Comparison of ENCODE assay signal across 8 cellular contexts in genomic region chr16:10743610-10744369, GRCh38. TPM values are rescaled to one million over a fixed set of nuclear protein-coding genes. Genes with fewer than 3 reads are reported as not detected.
DNase-seq lines count a peak whose midpoint lies in the region; ATAC-seq and TF ChIP-seq lines count a peak whose summit lies in the region.

NUBP1 (plus strand) TSS chr16:10743842; CDS start chr16:10743864, 22 bp downstream.

- H3K36me3 Mint-ChIP-seq in GM23338 (ENCODE audit: low read depth), result peaks cover 4% of the 10 kb centered on the region; the same call in 1 of the 3 replicates
- H3K36me3 Mint-ChIP-seq in activated T-helper 2 cell treated with anti-CD3 and anti-CD28 coated beads, Interferon-gamma antibody, Interleukin-2, Interleukin-4, amounts not matched to agents 10 μg/mL and 5 μg/mL and 100 μg/mL, durations not matched to agents 14 hours and 24 hours and 36 hours (ENCODE audit: low read depth), result peaks cover 31% of the 10 kb centered on the region
- no peaks in the 10 kb centered on the region for H3K36me3 Mint-ChIP-seq in natural killer cell

- TF ChIP-seq CTCF in DOHH2 (IDR thresholded peaks at IDR 0.05; ENCODE audit: low read depth, low read length, poor library complexity, severe bottlenecking), result no peak
- TF ChIP-seq CTCF in GM23338 (conservative IDR thresholded peaks at IDR 0.05; ENCODE audit: low read depth in 2 of 2), result no peak
- TF ChIP-seq CTCF in LNCaP clone FGC (IDR thresholded peaks at IDR 0.05; ENCODE audit: control insufficient read depth, extremely low read depth, insufficient read depth), result no peak
- no peak for TF ChIP-seq CTCF in RWPE1 (conservative IDR thresholded peaks at IDR 0.05; ENCODE audit: low read depth)
- no peak for TF ChIP-seq CTCF in fibroblast of mammary gland (conservative IDR thresholded peaks at IDR 0.05; ENCODE audit: control insufficient read depth, insufficient read depth, low read depth, low read length)
- no peak for TF ChIP-seq CTCF in natural killer cell (IDR thresholded peaks at IDR 0.05)

- H3K27me3 ChIP-seq in DOHH2 (ENCODE audit: control insufficient read depth, low read length), result no peaks in the 10 kb centered on the region
- no peaks in the 10 kb centered on the region for H3K27me3 ChIP-seq in GM23338 (ENCODE audit: insufficient read depth)

- H3K36me3 ChIP-seq in DOHH2 (ENCODE audit: control insufficient read depth, low read length) (peaks cover 35% of the 10 kb centered on the region), GM23338 (ENCODE audit: insufficient read depth) (no peaks in the 10 kb centered on the region)

- H3K4me1 Mint-ChIP-seq in GM23338 (peaks cover 12% of the 10 kb centered on the region; the same call in 2 of the 3 replicates), natural killer cell (peaks cover 16 to 36% of the 10 kb centered on the region in 2 donors)
- H3K4me1 Mint-ChIP-seq in activated T-helper 2 cell treated with anti-CD3 and anti-CD28 coated beads, Interferon-gamma antibody, Interleukin-2, Interleukin-4, amounts not matched to agents 10 μg/mL and 5 μg/mL and 100 μg/mL, durations not matched to agents 14 hours and 24 hours and 36 hours (ENCODE audit: low read depth), result peaks cover 44% of the 10 kb centered on the region

- H3K4me2 ChIP-seq in DOHH2 (ENCODE audit: low read length), result peak within 1 kb of the TSS; percentile 94
- peak within 1 kb of the TSS; percentile 83 for H3K4me2 ChIP-seq in GM23338

- H2AFZ ChIP-seq in GM23338, result peak within 1 kb of the TSS; percentile 49

- H3K79me2 ChIP-seq in DOHH2 (ENCODE audit: control insufficient read depth, low read length) (peaks cover 22% of the 10 kb centered on the region), GM23338 (replicated peaks; ENCODE audit: insufficient read depth) (no peaks in the 10 kb centered on the region)

- peaks cover 47% of the 10 kb centered on the region for H3K4me1 ChIP-seq in DOHH2 (ENCODE audit: control insufficient read depth, low read length)
- H3K4me1 ChIP-seq in GM23338 (ENCODE audit: insufficient read depth), result no peaks in the 10 kb centered on the region

- peak within 1 kb of the TSS; percentile 75 for H3K27ac ChIP-seq in DOHH2 (ENCODE audit: low read depth, low read length)
- peak within 1 kb of the TSS; percentile 82 for H3K27ac ChIP-seq in GM23338 (ENCODE audit: low read depth)
- H3K27ac ChIP-seq in RWPE1, result peak within 1 kb of the TSS; percentile 90

- CTCF ChIA-PET in RWPE1 (lab: Yijun Ruan, JAX), result interaction anchor here (0.6 to 1.1 kb wide), 7 partner anchors 115 to 488 kb away, joined by 3 to 9 read pairs (median 3); partner anchors contain the start of gene EMP2

- DNase-seq in GM23338 (ENCODE audit: low spot score), result peak; percentile 97
- peak; percentile 91 for DNase-seq in LNCaP clone FGC (ENCODE audit: low read depth)
- DNase-seq in RWPE1 (ENCODE audit: low spot score), result peak; percentile 98
- DNase-seq in activated T-helper 2 cell treated with anti-CD3 and anti-CD28 coated beads, Interferon-gamma antibody, Interleukin-2, Interleukin-4, amounts not matched to agents 10 μg/mL and 5 μg/mL and 100 μg/mL, durations not matched to agents 14 hours and 24 hours and 36 hours (ENCODE audit: low spot score), result peak; percentile 96
- peak; percentile 97 for DNase-seq in fibroblast of mammary gland (ENCODE audit: low read depth)
- peak; percentile 99 for DNase-seq in natural killer cell
- DNase-seq in stimulated activated naive CD4-positive, alpha-beta T cell treated with Interleukin-2 at 50 U/mL for 16 hours (lab: John Stamatoyannopoulos, UW), result peak; percentile 98

- POLR2A ChIA-PET in RWPE1 (lab: Yijun Ruan, JAX; ENCODE audit: low non-redundant PET), result interaction anchor here (0.5 to 0.6 kb wide), 2 partner anchors 134 to 418 kb away, joined by 3 read pairs; no protein-coding TSS in a partner anchor

- H3K4me3 ChIP-seq in DOHH2 (ENCODE audit: low read length), result peak within 1 kb of the TSS; percentile 91
- H3K4me3 ChIP-seq in GM23338, result peak within 1 kb of the TSS; percentile 58
- peak within 1 kb of the TSS; percentile 69 for H3K4me3 ChIP-seq in LNCaP clone FGC (ENCODE audit: low read depth, low read length)
- H3K4me3 ChIP-seq in fibroblast of mammary gland (ENCODE audit: control insufficient read depth, low read depth, low read length), result peak within 1 kb of the TSS; percentile 71

- peak within 1 kb of the TSS; percentile 95 for H3K4me3 Mint-ChIP-seq in GM23338
- peak within 1 kb of the TSS; percentile 88 for H3K4me3 Mint-ChIP-seq in activated T-helper 2 cell treated with anti-CD3 and anti-CD28 coated beads, Interferon-gamma antibody, Interleukin-2, Interleukin-4, amounts not matched to agents 10 μg/mL and 5 μg/mL and 100 μg/mL, durations not matched to agents 14 hours and 24 hours and 36 hours (ENCODE audit: low read depth)
- peak within 1 kb of the TSS; percentile 82 for H3K4me3 Mint-ChIP-seq in natural killer cell

- peak within 1 kb of the TSS; percentile 99 for H3K27ac Mint-ChIP-seq in GM23338
- peak within 1 kb of the TSS; percentile 96 for H3K27ac Mint-ChIP-seq in activated T-helper 2 cell treated with anti-CD3 and anti-CD28 coated beads, Interferon-gamma antibody, Interleukin-2, Interleukin-4, amounts not matched to agents 10 μg/mL and 5 μg/mL and 100 μg/mL, durations not matched to agents 14 hours and 24 hours and 36 hours
- H3K27ac Mint-ChIP-seq in natural killer cell, result peak within 1 kb of the TSS; percentile 97 to 98

- intact Hi-C loops in activated T-helper 2 cell treated with anti-CD3 and anti-CD28 coated beads, Interferon-gamma antibody, Interleukin-2, Interleukin-4, amounts not matched to agents 10 μg/mL and 5 μg/mL and 100 μg/mL, durations not matched to agents 14 hours and 24 hours and 36 hours (cut with micrococcal nuclease), result loop anchor here (2.0 to 5.0 kb wide), 4 partner anchors 133 to 356 kb away; partner anchors contain the start of genes ATF7IP2, CIITA and CLEC16A
- intact Hi-C loops in natural killer cell (cut with micrococcal nuclease), result loop anchor here (2.0 to 5.0 kb wide), 2 partner anchors 201 to 356 kb away; partner anchors contain the start of genes ATF7IP2 and CLEC16A

- H3K9me3 ChIP-seq in DOHH2 (ENCODE audit: control insufficient read depth, insufficient read depth, low read length), result no peaks in the 10 kb centered on the region

- H3K9me3 Mint-ChIP-seq in GM23338 (no peaks in the 10 kb centered on the region), natural killer cell (no peaks in the 10 kb centered on the region)
- H3K9me3 Mint-ChIP-seq in activated T-helper 2 cell treated with anti-CD3 and anti-CD28 coated beads, Interferon-gamma antibody, Interleukin-2, Interleukin-4, amounts not matched to agents 10 μg/mL and 5 μg/mL and 100 μg/mL, durations not matched to agents 14 hours and 24 hours and 36 hours, result no peaks in the 10 kb centered on the region

- H3K9me2 ChIP-seq in DOHH2 (replicated peaks; ENCODE audit: control insufficient read depth, low read length), result no peaks in the 10 kb centered on the region
- H3K9me2 ChIP-seq in GM23338 (ENCODE audit: insufficient read depth), result no peaks in the 10 kb centered on the region

- peak; percentile 94 for ATAC-seq in GM23338
- ATAC-seq in natural killer cell, result peak; percentile 94 to 99 (median 95)

- H4K20me1 ChIP-seq in DOHH2 (ENCODE audit: control insufficient read depth, insufficient read depth, low read depth, low read length), result no peaks in the 10 kb centered on the region
- H4K20me1 ChIP-seq in GM23338 (replicated peaks; ENCODE audit: insufficient read depth), result no peaks in the 10 kb centered on the region; the same call in 1 of the 2 replicates

- H3F3A ChIP-seq in DOHH2 (ENCODE audit: control insufficient read depth, insufficient read depth) (peaks cover 2% of the 10 kb centered on the region; the same call in 1 of the 2 replicates), GM23338 (replicated peaks; ENCODE audit: low read depth) (no peaks in the 10 kb centered on the region)

- H3K27me3 Mint-ChIP-seq in GM23338 (ENCODE audit: insufficient read depth, low read depth, poor library complexity), result peaks cover 3% of the 10 kb centered on the region
- no peaks in the 10 kb centered on the region for H3K27me3 Mint-ChIP-seq in activated T-helper 2 cell treated with anti-CD3 and anti-CD28 coated beads, Interferon-gamma antibody, Interleukin-2, Interleukin-4, amounts not matched to agents 10 μg/mL and 5 μg/mL and 100 μg/mL, durations not matched to agents 14 hours and 24 hours and 36 hours (ENCODE audit: low read depth)
- no peaks in the 10 kb centered on the region for H3K27me3 Mint-ChIP-seq in natural killer cell (ENCODE audit: low read depth in 2 of 2)

TF ChIP-seq in GM23338, 12 proteins besides CTCF, POLR2A, EP300 and RAD21 (continues in another document):
- no peak for TF ChIP-seq ZNF331 (CRISPR knock-in tag; IDR thresholded peaks at IDR 0.05; ENCODE audit: low read depth)
- no peak for TF ChIP-seq REST (IDR thresholded peaks at IDR 0.05; ENCODE audit: unreplicated experiment)
- TF ChIP-seq JUNB (IDR thresholded peaks at IDR 0.05; ENCODE audit: unreplicated experiment), result no peak
- TF ChIP-seq EZH2phosphoT487 (IDR thresholded peaks at IDR 0.05; ENCODE audit: unreplicated experiment), result no peak

RNA-seq across cellular contexts. Expression of gene NUBP1, which starts in this region (rescaled TPM):
- 22.8 and 29.1 TPM in 2 replicates for total RNA-seq in GM23338 (2014; rRNA removed; shearing (Covaris generic))
- polyA plus RNA-seq in GM23338 (2016; fragmentation: Nextera tagmentation; extraction: Ambion mirVana), result 41.2 and 44.0 TPM in 2 replicates
- 33.9 and 35.9 TPM in 2 replicates for total RNA-seq in activated T-helper 2 cell treated with anti-CD3 and anti-CD28 coated beads, Interferon-gamma antibody, Interleukin-2, Interleukin-4, amounts not matched to agents 10 μg/mL and 5 μg/mL and 100 μg/mL, durations not matched to agents 14 hours and 24 hours and 36 hours
- total RNA-seq in natural killer cell, result 10 to 100 TPM; 19.3 to 25.6 (median 20.5) TPM

Comparison
In these comparisons a context has a peak if more than half of its experiments do, and no peak if none do; other contexts are left out.
1. Peak in every context shown above with its lines: DNase-seq, ATAC-seq, H3K4me3 ChIP-seq and H3K27ac ChIP-seq.